ENCODE assay signal across 32 cellular contexts in the genomic region with DNA sequence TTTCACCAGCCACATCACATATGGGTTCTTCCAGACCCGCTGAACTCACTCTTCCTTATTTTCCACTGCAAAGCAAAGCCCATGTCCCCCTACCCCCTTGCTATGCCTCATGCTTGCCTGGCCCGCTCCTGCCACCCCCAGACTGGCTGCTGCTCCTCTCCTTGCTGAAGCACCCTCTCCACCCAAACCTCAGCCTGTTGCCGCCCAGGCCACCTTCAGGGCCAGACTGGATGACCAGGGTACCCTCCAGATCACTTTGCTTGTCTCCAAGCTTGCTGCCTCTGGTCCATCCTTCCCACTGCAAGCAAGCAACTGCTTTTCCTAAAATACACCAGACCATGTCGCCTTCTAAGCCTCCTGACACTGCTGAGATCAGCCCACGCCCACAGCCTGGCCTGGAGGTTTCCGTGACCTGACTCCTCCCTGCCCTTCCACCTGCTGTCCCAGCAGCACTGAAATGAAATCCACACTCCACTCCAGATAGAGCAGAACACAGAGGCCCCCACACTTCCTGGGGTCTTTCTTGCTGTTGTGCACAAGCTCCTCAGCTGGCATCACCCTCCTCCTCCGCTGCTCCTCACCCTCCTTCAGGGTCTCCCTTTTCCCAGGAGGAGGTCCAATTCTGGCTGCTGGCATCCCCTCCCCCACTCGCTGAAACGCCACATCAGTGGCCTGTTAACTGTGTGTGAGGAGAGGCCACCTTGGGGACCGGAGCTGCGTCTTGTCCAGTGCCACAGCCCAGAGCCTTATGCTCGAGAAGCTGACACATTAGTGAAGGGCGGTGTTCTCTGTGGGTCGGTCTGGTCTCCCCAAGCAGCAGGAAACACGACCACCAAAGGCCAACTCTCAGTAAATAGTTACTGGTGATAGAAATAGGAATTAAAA.
A peak's percentile ranks its signal among the peaks of the same experiment; 100 is the strongest.
DNase-seq lines count a peak whose midpoint lies in the region; ATAC-seq and TF ChIP-seq lines count a peak whose summit lies in the region.
"Had no signal": no experiment of that assay in that cellular context is flagged by ENCODE, and none has a peak within 500 bp of the region (broad histone marks: within the 10 kb centered on the region; RNA-seq: fewer than 3 reads in every experiment).

No MANE protein-coding gene starts in this region.

- WGBS in esophagus muscularis mucosa: 87% methylated on average over 13 of the region's 15 CpGs

- intact Hi-C loops in esophagus muscularis mucosa (cut with DNase I): no loop called here
- intact Hi-C loops in upper lobe of right lung (cut with DNase I): no loop called here

- H3K27me3 ChIP-seq in esophagus muscularis mucosa (no peaks in the 10 kb centered on the region), upper lobe of right lung (peaks cover 4% of the 10 kb centered on the region)
- H3K27me3 ChIP-seq: pancreas, tibial artery had no signal

- H3K27ac ChIP-seq in esophagus muscularis mucosa (replicated peaks in 1 of 4) (peak overlapping the region; percentile 81 to 85 (median 84)), upper lobe of right lung (no peak overlapping the region)
- H3K27ac ChIP-seq: 22Rv1, C4-2B, foreskin keratinocyte, pancreas had no signal

- H3K36me3 Mint-ChIP-seq in activated naive CD8-positive, alpha-beta T cell treated with anti-CD3 and anti-CD28 coated beads for 36 hours: no peaks in the 10 kb centered on the region
- H3K36me3 Mint-ChIP-seq in activated naive CD8-positive, alpha-beta T cell treated with anti-CD3 and anti-CD28 coated beads, Interleukin-2, amount 50 U/mL, for 24 hours (ENCODE audit: low read depth): peaks cover 2% of the 10 kb centered on the region
- H3K36me3 Mint-ChIP-seq in nephron progenitor cell (ENCODE audit: low read depth): peaks cover 7% of the 10 kb centered on the region
- H3K36me3 Mint-ChIP-seq: natural killer cell treated with Interleukin-12 subunit alpha and Interleukin-12 subunit beta and Interleukin-15 and Interleukin-18, amount 100 ng/mL, for 72 hours had no signal

- H3K9me3 ChIP-seq in esophagus muscularis mucosa (no peaks in the 10 kb centered on the region), upper lobe of right lung (no peaks in the 10 kb centered on the region)
- H3K9me3 ChIP-seq: mucosa of descending colon, pancreas, tibial artery had no signal

- H3K27ac Mint-ChIP-seq in activated naive CD8-positive, alpha-beta T cell treated with anti-CD3 and anti-CD28 coated beads for 36 hours: peak overlapping the region; percentile 55
- H3K27ac Mint-ChIP-seq in activated naive CD8-positive, alpha-beta T cell treated with anti-CD3 and anti-CD28 coated beads, Interleukin-2, amount 50 U/mL, for 24 hours: no peak overlapping the region
- H3K27ac Mint-ChIP-seq in nephron progenitor cell: peak overlapping the region; percentile 79
- H3K27ac Mint-ChIP-seq: dendritic cell treated with granulocyte-macrophage colony-stimulating factor and Interleukin-4, amounts not matched to agents 40 ng/mL and 50 ng/mL, for 4 days; natural killer cell treated with Interleukin-12 subunit alpha and Interleukin-12 subunit beta and Interleukin-15 and Interleukin-18, amount 100 ng/mL, for 72 hours; stimulated activated naive CD8-positive, alpha-beta T cell treated with anti-CD3 and anti-CD28 coated beads, Interleukin-15, Interleukin-2, amounts not matched to agents 100 ng/mL and 50 ng/mL, for 24 hours had no signal

- peaks cover 83 to 99% (median 97%) of the 10 kb centered on the region in 4 donors for H3K4me1 ChIP-seq in esophagus muscularis mucosa
- no peaks in the 10 kb centered on the region for H3K4me1 ChIP-seq in upper lobe of right lung
- H3K4me1 ChIP-seq: foreskin keratinocyte had no signal

- TF ChIP-seq POLR2A in esophagus muscularis mucosa (IDR thresholded peaks at IDR 0.05; ENCODE audit: low read depth): no peak

- no peak for DNase-seq in activated naive CD8-positive, alpha-beta T cell treated with anti-CD3 and anti-CD28 coated beads for 36 hours
- no peak for DNase-seq in activated naive CD8-positive, alpha-beta T cell treated with anti-CD3 and anti-CD28 coated beads, Interleukin-2, amount 50 U/mL, for 24 hours
- DNase-seq in esophagus muscularis mucosa (ENCODE audit: extremely low spot score) (no peak), nephron progenitor cell (no peak), upper lobe of right lung (peak; percentile 45), DMS153 treated with DMSO at 0.1 percent for 48 hours (lab: John Stamatoyannopoulos, UW; ENCODE audit: unreplicated experiment) (no peak), dermis blood vessel endothelial cell (no peak)
- DNase-seq in stimulated activated naive CD8-positive, alpha-beta T cell treated with anti-CD3 and anti-CD28 coated beads, Interleukin-15, Interleukin-2, amounts not matched to agents 100 U/mL and 50 U/mL, for 24 hours: no peak
- DNase-seq: activated CD4-positive, alpha-beta T cell treated with anti-CD3 and anti-CD28 coated beads for 48 hours; activated gamma-delta T cell; central memory CD4-positive, alpha-beta T cell; DMS79; esophagus squamous epithelium; foreskin keratinocyte; H7; Karpas-422; kidney glomerular epithelial cell; mammary epithelial cell; mucosa of descending colon; NCI-H1436; NCI-H2081 treated with DMSO at 0.1 percent for 48 hours; NCI-H2227 treated with DMSO at 0.1 percent for 48 hours; NCI-H69; stimulated activated CD4-positive, alpha-beta T cell treated with anti-CD3 and anti-CD28 coated beads, Interleukin-2, amount 100 ng/mL, for 24 hours had no signal

- ATAC-seq in activated naive CD8-positive, alpha-beta T cell treated with anti-CD3 and anti-CD28 coated beads, Interleukin-2, amount 50 U/mL, for 24 hours: no peak
- no peak for ATAC-seq in upper lobe of right lung
- ATAC-seq in stimulated activated naive CD8-positive, alpha-beta T cell treated with anti-CD3 and anti-CD28 coated beads, Interleukin-15, Interleukin-2, amounts not matched to agents 100 U/mL and 50 U/mL, for 24 hours: no peak
- ATAC-seq: foreskin keratinocyte; mucosa of descending colon; natural killer cell treated with Interleukin-12 subunit alpha and Interleukin-12 subunit beta and Interleukin-15 and Interleukin-18, amount 100 ng/mL, for 72 hours; Panc1; pancreas had no signal

- H3K27me3 Mint-ChIP-seq in activated naive CD8-positive, alpha-beta T cell treated with anti-CD3 and anti-CD28 coated beads for 36 hours: peaks cover 33% of the 10 kb centered on the region
- H3K27me3 Mint-ChIP-seq in activated naive CD8-positive, alpha-beta T cell treated with anti-CD3 and anti-CD28 coated beads, Interleukin-2, amount 50 U/mL, for 24 hours: peaks cover 23% of the 10 kb centered on the region
- peaks cover 27% of the 10 kb centered on the region for H3K27me3 Mint-ChIP-seq in nephron progenitor cell (ENCODE audit: low read depth, poor library complexity)

- no peaks in the 10 kb centered on the region for H3K9me3 Mint-ChIP-seq in activated naive CD8-positive, alpha-beta T cell treated with anti-CD3 and anti-CD28 coated beads for 36 hours
- H3K9me3 Mint-ChIP-seq in activated naive CD8-positive, alpha-beta T cell treated with anti-CD3 and anti-CD28 coated beads, Interleukin-2, amount 50 U/mL, for 24 hours: peaks cover 5% of the 10 kb centered on the region
- peaks cover 8% of the 10 kb centered on the region for H3K9me3 Mint-ChIP-seq in nephron progenitor cell
- H3K9me3 Mint-ChIP-seq: dendritic cell treated with granulocyte-macrophage colony-stimulating factor and Interleukin-4, amounts not matched to agents 40 ng/mL and 50 ng/mL, for 4 days; natural killer cell treated with Interleukin-12 subunit alpha and Interleukin-12 subunit beta and Interleukin-15 and Interleukin-18, amount 100 ng/mL, for 72 hours had no signal

- H3K4me3 ChIP-seq in esophagus muscularis mucosa (no peak overlapping the region), upper lobe of right lung (no peak overlapping the region)
- H3K4me3 ChIP-seq: esophagus squamous epithelium, mucosa of descending colon, pancreas, tibial artery had no signal

- H3K4me1 Mint-ChIP-seq in activated naive CD8-positive, alpha-beta T cell treated with anti-CD3 and anti-CD28 coated beads for 36 hours: peaks cover 13% of the 10 kb centered on the region
- no peaks in the 10 kb centered on the region for H3K4me1 Mint-ChIP-seq in activated naive CD8-positive, alpha-beta T cell treated with anti-CD3 and anti-CD28 coated beads, Interleukin-2, amount 50 U/mL, for 24 hours
- H3K4me1 Mint-ChIP-seq in nephron progenitor cell: peaks cover 27% of the 10 kb centered on the region

- peaks cover 0 to 4% (median 0%) of the 10 kb centered on the region in 4 donors for H3K36me3 ChIP-seq in esophagus muscularis mucosa
- H3K36me3 ChIP-seq in upper lobe of right lung: no peaks in the 10 kb centered on the region
- H3K36me3 ChIP-seq: esophagus squamous epithelium, pancreas, tibial artery had no signal

- TF ChIP-seq CTCF in esophagus muscularis mucosa (IDR thresholded peaks at IDR 0.05): no peak
- no peak for TF ChIP-seq CTCF in nephron progenitor cell (IDR thresholded peaks at IDR 0.05)
- TF ChIP-seq CTCF in upper lobe of right lung (IDR thresholded peaks at IDR 0.05): no peak

- H3K4me3 Mint-ChIP-seq in activated naive CD8-positive, alpha-beta T cell treated with anti-CD3 and anti-CD28 coated beads for 36 hours: no peak overlapping the region
- no peak overlapping the region for H3K4me3 Mint-ChIP-seq in activated naive CD8-positive, alpha-beta T cell treated with anti-CD3 and anti-CD28 coated beads, Interleukin-2, amount 50 U/mL, for 24 hours
- H3K4me3 Mint-ChIP-seq in nephron progenitor cell: no peak overlapping the region
- H3K4me3 Mint-ChIP-seq: dendritic cell treated with granulocyte-macrophage colony-stimulating factor and Interleukin-4, amounts not matched to agents 40 ng/mL and 50 ng/mL, for 4 days; natural killer cell treated with Interleukin-12 subunit alpha and Interleukin-12 subunit beta and Interleukin-15 and Interleukin-18, amount 100 ng/mL, for 72 hours; stimulated activated naive CD8-positive, alpha-beta T cell treated with anti-CD3 and anti-CD28 coated beads, Interleukin-15, Interleukin-2, amounts not matched to agents 100 ng/mL and 50 ng/mL, for 24 hours had no signal

- no peak for TF ChIP-seq EP300 in esophagus muscularis mucosa (IDR thresholded peaks at IDR 0.05)
